Comparison of ENCODE assay signal across 8 cellular contexts in the genomic region with DNA sequence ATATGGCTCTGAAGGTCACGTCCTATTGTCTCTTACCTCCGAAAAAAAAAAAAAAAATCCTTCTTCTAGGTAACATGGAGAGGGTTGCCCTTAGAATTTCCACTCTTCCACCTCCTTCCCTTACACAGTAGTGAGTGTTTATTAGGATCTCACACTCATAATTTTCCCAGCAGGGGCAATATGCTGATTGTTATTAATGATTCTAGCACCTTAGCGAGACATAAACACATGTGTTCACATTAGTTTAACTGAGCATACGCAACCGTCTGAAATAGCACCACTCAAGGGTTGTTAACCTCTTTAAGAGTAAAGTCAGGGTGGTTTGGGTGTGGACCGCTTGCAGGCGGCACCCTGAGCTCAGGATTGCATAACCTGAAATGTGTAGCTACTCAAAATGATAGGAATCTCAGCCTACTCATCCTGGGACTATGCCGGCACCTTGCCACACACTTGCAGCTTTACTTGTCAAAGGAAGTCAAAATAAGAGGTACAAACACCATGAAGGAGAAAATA. TPM values are rescaled to one million over a fixed set of nuclear protein-coding genes. Genes with fewer than 3 reads are reported as not detected.
DNase-seq lines count a peak whose midpoint lies in the region; ATAC-seq, FAIRE-seq and TF ChIP-seq lines count a peak whose summit lies in the region.

No MANE protein-coding gene starts in this region.

- H3K27me3 ChIP-seq in NT2/D1 (ENCODE audit: insufficient read depth, insufficient read length) (peaks cover 40% of the 10 kb centered on the region), endothelial cell of umbilical vein (ENCODE audit: control insufficient read depth in 2 of 2, insufficient read depth in 2 of 2, low read length in 2 of 2) (no peaks in the 10 kb centered on the region), muscle layer of colon (ENCODE audit: control insufficient read depth in 1 of 2, insufficient read depth in 2 of 2, low read length in 2 of 2) (no peaks in the 10 kb centered on the region)

- H2AFZ ChIP-seq in endothelial cell of umbilical vein (ENCODE audit: low read depth, low read length) = no peak overlapping the region

- H3K4me2 ChIP-seq in endothelial cell of umbilical vein (ENCODE audit: insufficient read depth, low read length) = no peak overlapping the region

- dilution Hi-C loops in endothelial cell of umbilical vein (cut with MboI; ENCODE audit: extremely low pct_ligation_motif_present, low sequenced_read_pairs) = no loop called here

- H3K27ac ChIP-seq in endothelial cell of umbilical vein (ENCODE audit: insufficient read depth, low read depth, low read length) = no peak overlapping the region
- H3K27ac ChIP-seq in muscle layer of colon (ENCODE audit: low read depth, low read length) = peak overlapping the region; percentile 96

- no peak for ATAC-seq in GM21825 (IDR thresholded peaks at IDR 0.05; ENCODE audit: unreplicated experiment)
- ATAC-seq in HG02938 (IDR thresholded peaks at IDR 0.05; ENCODE audit: unreplicated experiment) = no peak

- intact Hi-C loops in endothelial cell of umbilical vein (cut with micrococcal nuclease) = no loop called here

- no peak for TF ChIP-seq CTCF in GM12864 (IDR thresholded peaks at IDR 0.05; ENCODE audit: low read depth, low read length, missing control alignments)
- TF ChIP-seq CTCF in endothelial cell of umbilical vein (IDR thresholded peaks at IDR 0.05; ENCODE audit: extremely low read depth in 1 of 2, insufficient read depth in 1 of 2, low read depth in 1 of 2, low read length in 2 of 2) = no peak
- no peak for TF ChIP-seq CTCF in D721Med (IDR thresholded peaks at IDR 0.05; ENCODE audit: insufficient read depth, missing control alignments)

- H3K9ac ChIP-seq in NT2/D1 (ENCODE audit: insufficient read length, low read depth) (peak overlapping the region; percentile 72), endothelial cell of umbilical vein (replicated peaks; ENCODE audit: extremely low read depth, insufficient read depth, low read length) (no peak overlapping the region), muscle layer of colon (ENCODE audit: low read length) (peak overlapping the region; percentile 34)

- H3K9me1 ChIP-seq in endothelial cell of umbilical vein (replicated peaks; ENCODE audit: control insufficient read depth, extremely low read depth, insufficient read depth, low read length) = no peaks in the 10 kb centered on the region

- FAIRE-seq in endothelial cell of umbilical vein (lab: Jason Lieb, UNC) = no peak
- no peak for FAIRE-seq in D721Med (lab: Jason Lieb, UNC)

- no peak for DNase-seq in GM12864 (ENCODE audit: low read depth)
- DNase-seq in NT2/D1 (ENCODE audit: low read depth, low spot score) = no peak
- no peak for DNase-seq in endothelial cell of umbilical vein (ENCODE audit: low read depth, low spot score)
- no peak for DNase-seq in D721Med (ENCODE audit: insufficient read length, low spot score)
- DNase-seq in cortex of kidney (lab: John Stamatoyannopoulos, UW) = no peak

- H3K9me3 ChIP-seq in NT2/D1 (ENCODE audit: insufficient read depth, low read length) (no peaks in the 10 kb centered on the region), endothelial cell of umbilical vein (replicated peaks; ENCODE audit: control insufficient read depth, insufficient read depth, low read length) (no peaks in the 10 kb centered on the region), muscle layer of colon (ENCODE audit: low read length) (no peaks in the 10 kb centered on the region)

- H3K36me3 ChIP-seq in NT2/D1 (ENCODE audit: insufficient read depth, insufficient read length, low read length) = no peaks in the 10 kb centered on the region
- no peaks in the 10 kb centered on the region for H3K36me3 ChIP-seq in endothelial cell of umbilical vein (ENCODE audit: control insufficient read depth in 2 of 2, extremely low read depth in 1 of 2, insufficient read depth in 2 of 2, low read length in 2 of 2)
- H3K36me3 ChIP-seq in muscle layer of colon (ENCODE audit: insufficient read depth, low read length) = no peaks in the 10 kb centered on the region

- H4K20me1 ChIP-seq in endothelial cell of umbilical vein (replicated peaks; ENCODE audit: control insufficient read depth, extremely low read depth, insufficient read depth, low read length) = no peaks in the 10 kb centered on the region

- H3K4me1 ChIP-seq in NT2/D1 (ENCODE audit: insufficient read depth, insufficient read length) (peaks cover 2% of the 10 kb centered on the region), endothelial cell of umbilical vein (ENCODE audit: control insufficient read depth, extremely low read depth, insufficient read depth, low read length) (peaks cover 10% of the 10 kb centered on the region), muscle layer of colon (ENCODE audit: insufficient read depth, low read length) (peaks cover 23% of the 10 kb centered on the region)

- POLR2A ChIA-PET in endothelial cell of umbilical vein (lab: Charles Lee) = no interaction called here

- no peak for TF ChIP-seq POLR2A in endothelial cell of umbilical vein (IDR thresholded peaks at IDR 0.05; ENCODE audit: low read depth, low read length)

- H3K4me3 ChIP-seq in GM12864 (ENCODE audit: low read depth, low read length) (peak overlapping the region; percentile 73), NT2/D1 (ENCODE audit: insufficient read length, low read depth) (peak overlapping the region; percentile 64), endothelial cell of umbilical vein (replicated peaks in 1 of 3; ENCODE audit: insufficient read depth in 1 of 3, low read depth in 1 of 3, low read length in 3 of 3) (no peak overlapping the region), muscle layer of colon (ENCODE audit: low read depth in 1 of 2, low read length in 2 of 2) (peak overlapping the region; percentile 60 to 83)

- TSS peak; percentile 9 for BruUV-seq in endothelial cell of umbilical vein (replicated peaks; lab: Mats Ljungman, UMichigan)

- no peaks in the 10 kb centered on the region for H3K79me2 ChIP-seq in endothelial cell of umbilical vein (ENCODE audit: control insufficient read depth, insufficient read depth, low read length)

- CTCF ChIA-PET in endothelial cell of umbilical vein (lab: Charles Lee) = interaction anchor here (1.3 kb wide), 1 partner anchor 151 kb away, joined by 5 read pairs; no protein-coding TSS in a partner anchor

TF ChIP-seq in endothelial cell of umbilical vein, 7 proteins besides CTCF, POLR2A, EP300 and RAD21:
- TF ChIP-seq, protein P1, sequence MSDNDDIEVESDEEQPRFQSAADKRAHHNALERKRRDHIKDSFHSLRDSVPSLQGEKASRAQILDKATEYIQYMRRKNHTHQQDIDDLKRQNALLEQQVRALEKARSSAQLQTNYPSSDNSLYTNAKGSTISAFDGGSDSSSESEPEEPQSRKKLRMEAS (IDR thresholded peaks at IDR 0.05; ENCODE audit: insufficient read depth, insufficient read length) = no peak
- TF ChIP-seq GATA2 (IDR thresholded peaks at IDR 0.05; ENCODE audit: insufficient read depth, insufficient read length, low read depth, low read length) (no peak), FOS (IDR thresholded peaks at IDR 0.05; ENCODE audit: borderline replicate concordance, insufficient read depth, low read length) (no peak), EZH2 (IDR thresholded peaks at IDR 0.05; ENCODE audit: borderline replicate concordance, low read depth, low read length, severe bottlenecking) (no peak), POLR2AphosphoS5 (IDR thresholded peaks at IDR 0.05; ENCODE audit: insufficient read depth, low read depth, low read length) (no peak), JUN (IDR thresholded peaks at IDR 0.05; ENCODE audit: borderline replicate concordance, insufficient read depth, insufficient read length, low read depth) (no peak)

RNA-seq across cellular contexts. Expression of gene CPEB3, which starts 52.2 kb away (rescaled TPM):
- 2.2 and 2.3 TPM in 2 replicates for total RNA-seq in endothelial cell of umbilical vein
- 0.60 and 0.80 TPM in 2 replicates for polyA plus RNA-seq in endothelial cell of umbilical vein
- polyA plus RNA-seq in endothelial cell of umbilical vein (2011; cell fraction: cytosol; rRNA removed) = 0.43 and 0.65 TPM in 2 replicates
- polyA plus RNA-seq in endothelial cell of umbilical vein (2011; cell fraction: nucleus; rRNA removed) = 1.9 and 2.1 TPM in 2 replicates
- 0.83 and 0.88 TPM in 2 replicates for polyA plus RNA-seq in endothelial cell of umbilical vein (2012)
- 2.2 and 2.6 TPM in 2 replicates for polyA minus RNA-seq in endothelial cell of umbilical vein
- polyA minus RNA-seq in endothelial cell of umbilical vein (2011; cell fraction: cytosol; rRNA and poly(A)+ RNA removed) = 2.0 TPM
- 5.2 and 7.2 TPM in 2 replicates for polyA minus RNA-seq in endothelial cell of umbilical vein (2011; cell fraction: nucleus; rRNA and poly(A)+ RNA removed)

RNA-seq across cellular contexts. Expression of gene MARCHF5, which starts 52.3 kb away (rescaled TPM):
- total RNA-seq in endothelial cell of umbilical vein = 48.0 and 55.7 TPM in 2 replicates
- polyA plus RNA-seq in endothelial cell of umbilical vein = 13.7 and 23.4 TPM in 2 replicates
- polyA plus RNA-seq in endothelial cell of umbilical vein (2011; cell fraction: cytosol; rRNA removed) = 27.6 and 30.1 TPM in 2 replicates
- polyA plus RNA-seq in endothelial cell of umbilical vein (2011; cell fraction: nucleus; rRNA removed) = 37.9 and 57.2 TPM in 2 replicates
- polyA plus RNA-seq in endothelial cell of umbilical vein (2012) = 60.7 and 63.2 TPM in 2 replicates
- polyA minus RNA-seq in endothelial cell of umbilical vein = 24.7 and 26.3 TPM in 2 replicates
- polyA minus RNA-seq in endothelial cell of umbilical vein (2011; cell fraction: cytosol; rRNA and poly(A)+ RNA removed) = 8.1 TPM
- polyA minus RNA-seq in endothelial cell of umbilical vein (2011; cell fraction: nucleus; rRNA and poly(A)+ RNA removed) = 20.7 and 36.3 TPM in 2 replicates

Comparison
In these comparisons a context has a peak if more than half of its experiments do, and no peak if none do; other contexts are left out.
1. H3K4me3 ChIP-seq: peak in GM12864 (single experiment), NT2/D1 (single experiment) and muscle layer of colon (2 of 2); none in endothelial cell of umbilical vein (0 of 3).